ENCODE assay signal across 25 cellular contexts in the genomic region with DNA sequence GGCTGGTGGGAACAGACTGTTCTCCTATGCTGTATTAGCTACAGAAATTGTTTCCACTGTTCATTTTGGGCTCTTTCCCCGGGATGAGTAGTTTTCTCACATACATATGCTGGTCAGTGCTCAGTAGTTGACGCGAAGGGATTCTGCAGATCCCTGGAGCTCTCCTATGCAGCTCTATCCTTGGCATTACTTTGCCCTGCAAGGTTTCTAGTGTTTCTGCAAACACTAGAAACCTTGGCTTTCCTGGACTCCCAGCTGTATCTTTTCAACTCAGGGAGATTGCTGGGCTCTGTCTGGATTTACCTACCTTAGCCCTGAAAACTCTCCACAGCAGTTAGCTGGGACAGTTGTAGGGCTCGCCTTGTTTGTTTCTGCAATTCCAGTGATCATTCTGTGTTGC.
"Had no signal": no experiment of that assay in that cellular context is flagged by ENCODE, and none has a peak within 500 bp of the region (broad histone marks: within the 10 kb centered on the region; RNA-seq: fewer than 3 reads in every experiment).

No MANE protein-coding gene starts in this region.

- H3K4me2 ChIP-seq: smooth muscle cell had no signal

- ATAC-seq: left cardiac atrium; naive thymus-derived CD8-positive, alpha-beta T cell; right lobe of liver; stimulated activated naive B cell treated with anti-CD40 and anti-IgM and Interleukin-4, amounts not matched to agents 10 μg/mL and 1 μg/mL and 100 μg/mL, for 72 hours; stimulated activated naive CD8-positive, alpha-beta T cell treated with anti-CD3 and anti-CD28 coated beads, Interleukin-15, Interleukin-2, amounts not matched to agents 100 U/mL and 50 U/mL, for 24 hours had no signal

- H3K4me3 ChIP-seq: left ventricle myocardium inferior, right atrium auricular region, right lobe of liver, smooth muscle cell, stomach, testis, thyroid gland, transverse colon, upper lobe of left lung had no signal

- DNase-seq: hippocampal formation; kidney glomerular epithelial cell; left cardiac atrium; left ventricle myocardium inferior; mammary epithelial cell; mesenchymal stem cell; naive thymus-derived CD8-positive, alpha-beta T cell; occipital lobe; right lobe of liver; stimulated activated CD4-positive, alpha-beta T cell treated with anti-CD3 and anti-CD28 coated beads, Interleukin-1b, Interleukin-23, amount 100 ng/mL, for 48 hours; stimulated activated CD4-positive, alpha-beta T cell treated with anti-CD3 and anti-CD28 coated beads, Interleukin-2, amount 100 ng/mL, for 48 hours; stimulated activated CD4-positive, alpha-beta T cell treated with anti-CD3 and anti-CD28 coated beads, Interleukin-4, amount 100 ng/mL, for 4 hours; stimulated activated CD8-positive, alpha-beta memory T cell treated with anti-CD3 and anti-CD28 coated beads, Interleukin-4, amount 100 ng/mL, for 48 hours; stimulated activated naive B cell treated with anti-CD40 and anti-IgM and Interleukin-4, amounts not matched to agents 10 μg/mL and 1 μg/mL and 100 μg/mL, for 72 hours; stimulated activated naive CD8-positive, alpha-beta T cell treated with anti-CD3 and anti-CD28 coated beads, Interleukin-15, Interleukin-2, amounts not matched to agents 100 U/mL and 50 U/mL, for 24 hours; stomach; testis; thyroid gland; transverse colon had no signal

- H3K9me3 ChIP-seq: left ventricle myocardium inferior, neutrophil, right atrium auricular region, right lobe of liver, stomach, testis, thyroid gland, transverse colon, upper lobe of left lung had no signal

- H3K4me1 ChIP-seq: right atrium auricular region, stomach, testis, transverse colon had no signal

- FAIRE-seq: keratinocyte, urothelium cell line had no signal

- H3K27ac ChIP-seq: left ventricle myocardium inferior, neutrophil, right atrium auricular region, right lobe of liver, stomach, testis, thyroid gland, transverse colon, upper lobe of left lung had no signal

- H3K27me3 ChIP-seq: neutrophil, right atrium auricular region, right lobe of liver, stomach, testis, thyroid gland, transverse colon, upper lobe of left lung had no signal

- H3K36me3 ChIP-seq: right atrium auricular region, right lobe of liver, thyroid gland had no signal
